ENCODE assay signal across 26 cellular contexts in the genomic region with DNA sequence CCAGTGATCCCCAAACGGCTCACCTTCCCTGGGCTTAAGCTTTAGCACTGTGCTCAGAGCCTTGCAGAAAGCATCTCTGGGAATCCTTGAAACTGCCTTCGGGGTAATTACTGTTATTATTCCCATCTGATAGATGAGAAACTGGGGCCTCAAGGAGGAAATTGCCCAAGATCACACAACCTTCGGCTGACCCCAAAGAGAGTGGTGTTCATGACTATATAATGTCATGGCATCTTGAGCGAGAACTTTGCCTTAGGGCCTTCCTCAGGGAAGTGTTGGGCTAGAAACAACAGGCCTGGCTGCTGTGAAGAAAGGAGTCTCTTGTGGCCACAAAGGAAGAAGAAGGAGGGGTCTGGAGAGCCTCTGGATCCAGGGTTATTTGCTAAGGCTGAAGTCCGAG.
"Had no signal": no experiment of that assay in that cellular context is flagged by ENCODE, and none has a peak within 500 bp of the region (broad histone marks: within the 10 kb centered on the region; RNA-seq: fewer than 3 reads in every experiment).

No MANE protein-coding gene starts in this region.

- H3K4me3 Mint-ChIP-seq: dendritic cell treated with granulocyte-macrophage colony-stimulating factor and Interleukin-4, amounts not matched to agents 40 ng/mL and 50 ng/mL, for 4 days; endodermal cell; memory B cell; naive B cell; natural killer cell treated with Interleukin-12 subunit alpha and Interleukin-12 subunit beta and Interleukin-15 and Interleukin-18, amount 100 ng/mL, for 72 hours; neural crest cell; type B pancreatic cell had no signal

- DNase-seq: colonic mucosa; effector CD8-positive, alpha-beta T cell; endodermal cell; glutamatergic neuron; heart right ventricle; hippocampal formation; kidney glomerular epithelial cell; left ventricle myocardium superior; lower lobe of right lung; naive B cell; stimulated activated CD4-positive, alpha-beta T cell treated with anti-CD3 and anti-CD28 coated beads, Interleukin-12 subunit alpha, Interleukin-12 subunit beta, amount 100 ng/mL, for 4 hours; stimulated activated CD4-positive, alpha-beta T cell treated with anti-CD3 and anti-CD28 coated beads, Interleukin-1b, Interleukin-23, amount 100 ng/mL, for 48 hours; stimulated activated CD4-positive, alpha-beta T cell treated with anti-CD3 and anti-CD28 coated beads, Interleukin-4, amount 100 ng/mL, for 1 hour; stimulated activated CD8-positive, alpha-beta memory T cell treated with anti-CD3 and anti-CD28 coated beads, Interleukin-4, amount 100 ng/mL, for 48 hours; stimulated activated naive CD4-positive, alpha-beta T cell treated with Interleukin-2 at 50 U/mL for 16 hours; stomach; thyroid gland had no signal

- H3K36me3 Mint-ChIP-seq: naive B cell, type B pancreatic cell had no signal

- H3K27ac Mint-ChIP-seq: dendritic cell treated with granulocyte-macrophage colony-stimulating factor and Interleukin-4, amounts not matched to agents 40 ng/mL and 50 ng/mL, for 4 days; endodermal cell; memory B cell; progenitor cell of endocrine pancreas; type B pancreatic cell had no signal

- H3K9me3 Mint-ChIP-seq: endodermal cell; natural killer cell treated with Interleukin-12 subunit alpha and Interleukin-12 subunit beta and Interleukin-15 and Interleukin-18, amount 100 ng/mL, for 72 hours; neural crest cell; type B pancreatic cell had no signal

- ATAC-seq: foreskin keratinocyte; heart right ventricle; left ventricle myocardium superior; lower lobe of right lung; mucosa of descending colon; natural killer cell treated with Interleukin-12 subunit alpha and Interleukin-12 subunit beta and Interleukin-15 and Interleukin-18, amount 100 ng/mL, for 72 hours; sciatic nerve had no signal

- H3K27me3 Mint-ChIP-seq: dendritic cell treated with granulocyte-macrophage colony-stimulating factor and Interleukin-4, amounts not matched to agents 40 ng/mL and 50 ng/mL, for 4 days; memory B cell; naive B cell had no signal

- H3K4me1 Mint-ChIP-seq: memory B cell, naive B cell had no signal
